Comparison of ENCODE assay signal across 8 cellular contexts in genomic region chr16:3158498-3159314, GRCh38. TPM values are rescaled to one million over a fixed set of nuclear protein-coding genes. Genes with fewer than 3 reads are reported as not detected.
A peak's percentile ranks its signal among the peaks of the same experiment; 100 is the strongest.
DNase-seq lines count a peak whose midpoint lies in the region; ATAC-seq and TF ChIP-seq lines count a peak whose summit lies in the region.

No MANE protein-coding gene starts in this region.

- ATAC-seq in GM21737 (IDR thresholded peaks at IDR 0.05; ENCODE audit: unreplicated experiment) (peak; percentile 58), sciatic nerve (peak; percentile 93), HG02763 (IDR thresholded peaks at IDR 0.05; ENCODE audit: unreplicated experiment) (no peak)

- intact Hi-C loops in sciatic nerve (cut with DNase I) = no loop called here

- H3K4me3 ChIP-seq in NB4 (ENCODE audit: low read depth, low read length) = peak overlapping the region; percentile 63

- TF ChIP-seq POLR2A in NB4 (IDR thresholded peaks at IDR 0.05; ENCODE audit: extremely low read depth, insufficient read length) = no peak

- peak; percentile 91 for DNase-seq in COLO829 (ENCODE audit: low spot score)
- peak; percentile 88 for DNase-seq in NB4 (ENCODE audit: low read depth)
- peak; percentile 87 for DNase-seq in T1000 (lab: John Stamatoyannopoulos, UW)
- DNase-seq in astrocyte of the hippocampus (ENCODE audit: low read depth, low spot score) = peak; percentile 90
- DNase-seq in hippocampal formation (lab: John Stamatoyannopoulos, UW) = peak; percentile 4 to 49
- DNase-seq in sciatic nerve (ENCODE audit: low spot score) = peak; percentile 91

- TF ChIP-seq CTCF in NB4 (IDR thresholded peaks at IDR 0.05; ENCODE audit: low read depth, low read length) = no peak

RNA-seq across cellular contexts. Expression of gene ZNF213, which starts 23.9 kb away (rescaled TPM):
- total RNA-seq in sciatic nerve = 9.0 TPM

RNA-seq across cellular contexts. Expression of gene OR1F1, which starts 29.3 kb away (rescaled TPM):
- total RNA-seq in sciatic nerve = not detected

RNA-seq across cellular contexts. Expression of gene ZNF205, which starts 46.3 kb away (rescaled TPM):
- 12.3 TPM for total RNA-seq in sciatic nerve

RNA-seq across cellular contexts. Expression of gene ZSCAN10, which starts 59.6 kb away (rescaled TPM):
- not detected for total RNA-seq in sciatic nerve

Comparison
In these comparisons a context has a peak if more than half of its experiments do, and no peak if none do; other contexts are left out.
1. DNase-seq: peak in every context shown above with its lines; median percentile 91 in COLO829; 91 in sciatic nerve; 90 in astrocyte of the hippocampus; 88 in NB4; 87 in T1000; 26 in hippocampal formation.